Comparison of ENCODE assay signal across 23 cellular contexts in genomic region chr10:30043476-30044270, GRCh38. TPM values are rescaled to one million over a fixed set of nuclear protein-coding genes. Genes with fewer than 3 reads are reported as not detected.
"Had no signal": no experiment of that assay in that cellular context is flagged by ENCODE, and none has a peak within 500 bp of the region (broad histone marks: within the 10 kb centered on the region; RNA-seq: fewer than 3 reads in every experiment).

No MANE protein-coding gene starts in this region.

- H3K9me3 Mint-ChIP-seq: activated naive CD4-positive, alpha-beta T cell treated with anti-CD3 and anti-CD28 coated beads, Interleukin-2, amount 10 ng/mL, durations not matched to agents 7 days and 5 days; activated T-cell treated with anti-CD3 and anti-CD28 coated beads, Interleukin-2, amount 50 U/mL, for 72 hours; naive thymus-derived CD8-positive, alpha-beta T cell; stimulated activated naive CD8-positive, alpha-beta T cell treated with anti-CD3 and anti-CD28 coated beads, Interleukin-15, Interleukin-2, amounts not matched to agents 100 ng/mL and 50 ng/mL, for 24 hours had no signal

- H3K27ac Mint-ChIP-seq: activated naive CD4-positive, alpha-beta T cell treated with anti-CD3 and anti-CD28 coated beads, Interleukin-2, amount 10 ng/mL, durations not matched to agents 7 days and 5 days; activated T-cell treated with anti-CD3 and anti-CD28 coated beads, Interleukin-2, amount 50 U/mL, for 72 hours; naive thymus-derived CD8-positive, alpha-beta T cell; progenitor cell of endocrine pancreas; stimulated activated naive CD8-positive, alpha-beta T cell treated with anti-CD3 and anti-CD28 coated beads, Interleukin-15, Interleukin-2, amounts not matched to agents 100 ng/mL and 50 ng/mL, for 24 hours had no signal

- ATAC-seq: activated T-cell treated with anti-CD3 and anti-CD28 coated beads, Interleukin-2, amount 50 U/mL, for 72 hours; body of pancreas; esophagus mucosa; naive thymus-derived CD8-positive, alpha-beta T cell had no signal

- H3K4me3 ChIP-seq: body of pancreas, cardiac muscle cell, lower lobe of right lung, thyroid gland had no signal

- DNase-seq: activated CD4-positive, alpha-beta T cell treated with anti-CD3 and anti-CD28 coated beads for 4 hours; activated CD4-positive, alpha-beta T cell treated with anti-CD3 and anti-CD28 coated beads, Interleukin-2, amount 50 U/mL, for 48 hours; activated CD4-positive, CD25-positive, alpha-beta regulatory T cell; activated effector memory CD4-positive, alpha-beta T cell treated with anti-CD3 and anti-CD28 coated beads, Interleukin-2, amount 50 U/mL, for 16 hours; activated naive CD4-positive, alpha-beta T cell treated with anti-CD3 and anti-CD28 coated beads, Interleukin-2, amount 10 ng/mL, durations not matched to agents 7 days and 5 days; activated T-cell treated with anti-CD3 and anti-CD28 coated beads, Interleukin-2, amount 50 U/mL, for 72 hours; anterior cingulate cortex; body of pancreas; cortex of kidney; effector CD8-positive, alpha-beta T cell; foreskin melanocyte; glutamatergic neuron; hippocampal formation; lower lobe of right lung; naive thymus-derived CD8-positive, alpha-beta T cell; stimulated activated CD4-positive, alpha-beta T cell treated with anti-CD3 and anti-CD28 coated beads, Interleukin-4, amount 100 ng/mL, for 24 hours; substantia nigra; T-helper 1 cell; thyroid gland had no signal

- H3K36me3 Mint-ChIP-seq: activated naive CD4-positive, alpha-beta T cell treated with anti-CD3 and anti-CD28 coated beads, Interleukin-2, amount 10 ng/mL, durations not matched to agents 7 days and 5 days had no signal

- H3K27ac ChIP-seq: body of pancreas, cardiac muscle cell had no signal

- H3K27me3 ChIP-seq: body of pancreas, cardiac muscle cell, thyroid gland had no signal

- H3K4me3 Mint-ChIP-seq: activated naive CD4-positive, alpha-beta T cell treated with anti-CD3 and anti-CD28 coated beads, Interleukin-2, amount 10 ng/mL, durations not matched to agents 7 days and 5 days; activated T-cell treated with anti-CD3 and anti-CD28 coated beads, Interleukin-2, amount 50 U/mL, for 72 hours; naive thymus-derived CD8-positive, alpha-beta T cell; stimulated activated naive CD8-positive, alpha-beta T cell treated with anti-CD3 and anti-CD28 coated beads, Interleukin-15, Interleukin-2, amounts not matched to agents 100 ng/mL and 50 ng/mL, for 24 hours had no signal

RNA-seq across cellular contexts. Expression of gene JCAD, which starts 15.7 kb away (rescaled TPM):
- total RNA-seq: naive thymus-derived CD8-positive, alpha-beta T cell had no signal
- polyA plus RNA-seq: naive thymus-derived CD8-positive, alpha-beta T cell had no signal
